ENCODE assay signal across 9 cellular contexts in the genomic region with DNA sequence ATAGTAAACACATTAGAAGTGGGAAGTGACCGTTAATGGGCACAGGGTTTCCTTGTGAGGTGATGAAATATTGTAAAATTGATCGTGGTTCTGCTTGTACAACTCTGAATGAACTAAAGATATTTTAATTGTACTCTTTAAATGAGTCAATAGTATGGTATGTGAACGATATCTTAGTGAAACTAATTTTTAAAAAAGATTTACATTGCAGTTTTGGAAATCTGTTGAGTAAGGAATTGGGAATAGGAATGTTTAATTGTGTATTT. TPM values are rescaled to one million over a fixed set of nuclear protein-coding genes. Genes with fewer than 3 reads are reported as not detected.
DNase-seq lines count a peak whose midpoint lies in the region; ATAC-seq and TF ChIP-seq lines count a peak whose summit lies in the region.
"Had no signal": no experiment of that assay in that cellular context is flagged by ENCODE, and none has a peak within 500 bp of the region (broad histone marks: within the 10 kb centered on the region; RNA-seq: fewer than 3 reads in every experiment).

No MANE protein-coding gene starts in this region.

- peak overlapping the region; percentile 95 for H3K9ac ChIP-seq in endodermal cell (ENCODE audit: extremely low read depth, low read length, poor library complexity, severe bottlenecking)

- peak overlapping the region; percentile 99 for H3K4me3 Mint-ChIP-seq in T-helper 1 cell treated with Interleukin-12 subunit alpha and Interleukin-12 subunit beta and Interleukin-4 antibody, amounts not matched to agents 30 μg/mL and 1 μg/mL, for 36 hours
- H3K4me3 Mint-ChIP-seq in endodermal cell: peak overlapping the region; percentile 85

- H3K27me3 ChIP-seq in Panc1 (ENCODE audit: control insufficient read depth, insufficient read depth, low read length) (no peaks in the 10 kb centered on the region), endodermal cell (ENCODE audit: control insufficient read depth, insufficient read depth, low read length, poor library complexity, severe bottlenecking) (no peaks in the 10 kb centered on the region)

- ATAC-seq in Panc1: no peak
- ATAC-seq in HG02763 (IDR thresholded peaks at IDR 0.05; ENCODE audit: unreplicated experiment): no peak

- CTCF ChIA-PET in Panc1 (lab: Charles Lee): no interaction called here

- no peaks in the 10 kb centered on the region for H3K9me3 Mint-ChIP-seq in T-helper 1 cell treated with Interleukin-12 subunit alpha and Interleukin-12 subunit beta and Interleukin-4 antibody, amounts not matched to agents 30 μg/mL and 1 μg/mL, for 36 hours
- no peaks in the 10 kb centered on the region for H3K9me3 Mint-ChIP-seq in endodermal cell

- BruUV-seq in Panc1 (replicated peaks; lab: Mats Ljungman, UMichigan): no TSS peak

- H3K9me3 ChIP-seq in Panc1 (ENCODE audit: control insufficient read depth, insufficient read depth, low read depth, low read length) (no peaks in the 10 kb centered on the region), endodermal cell (ENCODE audit: control insufficient read depth, low read length) (no peaks in the 10 kb centered on the region)

- H3K36me3 Mint-ChIP-seq in T-helper 1 cell treated with Interleukin-12 subunit alpha and Interleukin-12 subunit beta and Interleukin-4 antibody, amounts not matched to agents 30 μg/mL and 1 μg/mL, for 36 hours (ENCODE audit: low read depth): peaks cover 5% of the 10 kb centered on the region
- peaks cover 6% of the 10 kb centered on the region for H3K36me3 Mint-ChIP-seq in endodermal cell (ENCODE audit: low read depth)

- DNase-seq in T-helper 1 cell: no peak
- no peak for DNase-seq in Panc1 (ENCODE audit: low read depth, low spot score)
- no peak for DNase-seq in endodermal cell
- no peak for DNase-seq in skeletal muscle cell (ENCODE audit: low read depth)
- DNase-seq in NCI-H345 (lab: John Stamatoyannopoulos, UW): no peak
- no peak for DNase-seq in COLO668 (lab: John Stamatoyannopoulos, UW; ENCODE audit: unreplicated experiment)
- DNase-seq: SHP77 treated with DMSO at 0.1 percent for 48 hours had no signal

- H3K27ac Mint-ChIP-seq in T-helper 1 cell treated with Interleukin-12 subunit alpha and Interleukin-12 subunit beta and Interleukin-4 antibody, amounts not matched to agents 30 μg/mL and 1 μg/mL, for 36 hours: no peak overlapping the region
- no peak overlapping the region for H3K27ac Mint-ChIP-seq in endodermal cell

- H3K27ac ChIP-seq in Panc1 (ENCODE audit: low read length) (peak overlapping the region; percentile 95), endodermal cell (ENCODE audit: low read depth, low read length) (no peak overlapping the region)

- TF ChIP-seq CTCF in Panc1 (IDR thresholded peaks at IDR 0.05) (no peak), endodermal cell (conservative IDR thresholded peaks at IDR 0.05) (no peak)

- intact Hi-C loops in Panc1 (cut with micrococcal nuclease; ENCODE audit: unreplicated experiment): no loop called here

- H3K4me1 Mint-ChIP-seq in T-helper 1 cell treated with Interleukin-12 subunit alpha and Interleukin-12 subunit beta and Interleukin-4 antibody, amounts not matched to agents 30 μg/mL and 1 μg/mL, for 36 hours (ENCODE audit: low read depth): peaks cover 30% of the 10 kb centered on the region
- peaks cover 19% of the 10 kb centered on the region for H3K4me1 Mint-ChIP-seq in endodermal cell

- H3K36me3 ChIP-seq in Panc1 (ENCODE audit: control insufficient read depth, insufficient read depth, low read length): peaks cover 13% of the 10 kb centered on the region
- peaks cover 16% of the 10 kb centered on the region for H3K36me3 ChIP-seq in endodermal cell (ENCODE audit: control insufficient read depth, insufficient read depth, low read length)

- no peaks in the 10 kb centered on the region for H3K27me3 Mint-ChIP-seq in T-helper 1 cell treated with Interleukin-12 subunit alpha and Interleukin-12 subunit beta and Interleukin-4 antibody, amounts not matched to agents 30 μg/mL and 1 μg/mL, for 36 hours (ENCODE audit: low read depth)
- no peaks in the 10 kb centered on the region for H3K27me3 Mint-ChIP-seq in endodermal cell (ENCODE audit: insufficient read depth)

- peaks cover 13% of the 10 kb centered on the region; the same call in 1 of the 2 replicates for H3K4me1 ChIP-seq in Panc1 (ENCODE audit: control insufficient read depth, insufficient read depth, low read length)
- H3K4me1 ChIP-seq in endodermal cell (ENCODE audit: control insufficient read depth, insufficient read depth, low read length): no peaks in the 10 kb centered on the region

- WGBS in endodermal cell (ENCODE audit: insufficient coverage in 1 of 2, insufficient read length in 1 of 2), 2 experiments: 83 to 92% methylated on average over 2 to 3 of the region's 3 CpGs

- in situ Hi-C loops in Panc1 (cut with HindIII; ENCODE audit: low pct_unique_long_range_greater_than_20kb, low sequenced_read_pairs): no loop called here

- POLR2A ChIA-PET in Panc1 (lab: Charles Lee): no interaction called here

- H3K4me3 ChIP-seq in Panc1 (ENCODE audit: low read depth in 2 of 2, low read length in 2 of 2) (peak overlapping the region; percentile 86 to 88), endodermal cell (ENCODE audit: low read length) (peak overlapping the region; percentile 99), skeletal muscle cell (ENCODE audit: low read depth, low read length) (peak overlapping the region; percentile 73)

RNA-seq across cellular contexts. Expression of gene ZNF410, which starts 1.7 kb away (rescaled TPM):
- total RNA-seq in Panc1 (2021; ENCODE audit: unreplicated experiment): 31.2 TPM
- 22.2 TPM for polyA plus RNA-seq in Panc1 (2012; ENCODE audit: insufficient read length)
- total RNA-seq in endodermal cell: 10 to 100 TPM; 34.2 to 40.7 TPM
- 46.5 TPM for polyA plus RNA-seq in endodermal cell (2013, experiment 1 of 2)
- 42.6 TPM for polyA plus RNA-seq in endodermal cell (2013, experiment 2 of 2)

RNA-seq across cellular contexts. Expression of gene PTGR2, which starts 36.8 kb away (rescaled TPM):
- total RNA-seq in Panc1 (2021; ENCODE audit: unreplicated experiment) (17.1 TPM), endodermal cell (10 to 100 TPM in 1 of 2 donors, 1 to 10 TPM in 1; 7.7 to 21.5 TPM)
- 8.1 TPM for polyA plus RNA-seq in Panc1 (2012; ENCODE audit: insufficient read length)
- polyA plus RNA-seq in endodermal cell (2013, experiment 1 of 2): 21.0 TPM
- polyA plus RNA-seq in endodermal cell (2013, experiment 2 of 2): 20.6 TPM
